In the genomic region with DNA sequence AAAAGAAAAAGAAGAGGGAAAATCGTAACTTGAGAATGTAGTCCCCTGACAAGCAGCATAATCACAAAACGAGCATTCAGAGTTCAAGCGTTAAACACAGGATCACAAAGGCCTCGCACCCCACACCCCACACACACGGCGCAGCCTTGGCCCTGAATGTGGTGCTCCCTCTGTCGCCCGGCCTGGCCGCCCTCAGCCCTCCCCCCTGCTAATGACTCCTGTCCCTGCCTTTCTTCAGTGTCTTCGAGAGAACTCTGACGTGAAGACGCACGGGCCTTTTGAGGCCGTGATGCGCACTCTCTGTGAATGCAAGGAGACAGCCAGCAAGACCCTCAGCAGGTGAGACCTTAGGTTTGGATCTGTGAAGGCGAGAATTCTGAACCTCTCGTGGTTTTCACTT, we compare ENCODE assay signal across 19 cellular contexts. TPM values are rescaled to one million over a fixed set of nuclear protein-coding genes. Genes with fewer than 3 reads are reported as not detected.
DNase-seq lines count a peak whose midpoint lies in the region; ATAC-seq and TF ChIP-seq lines count a peak whose summit lies in the region.
"Had no signal": no experiment of that assay in that cellular context is flagged by ENCODE, and none has a peak within 500 bp of the region (broad histone marks: within the 10 kb centered on the region; RNA-seq: fewer than 3 reads in every experiment).

No MANE protein-coding gene starts in this region.

- 92 to 94% methylated on average over 5 to 17 of the region's 17 CpGs for WGBS in endodermal cell (ENCODE audit: insufficient coverage in 1 of 2, insufficient read length in 1 of 2), 2 experiments

- H3K4me1 ChIP-seq in GM23338 (ENCODE audit: insufficient read depth) (no peaks in the 10 kb centered on the region), endodermal cell (ENCODE audit: control insufficient read depth, insufficient read depth, low read length) (no peaks in the 10 kb centered on the region), lower lobe of right lung (no peaks in the 10 kb centered on the region)

- no peaks in the 10 kb centered on the region for H3F3A ChIP-seq in GM23338 (replicated peaks; ENCODE audit: low read depth)

- H3K4me1 Mint-ChIP-seq in GM23338, result no peaks in the 10 kb centered on the region
- H3K4me1 Mint-ChIP-seq in endodermal cell, result no peaks in the 10 kb centered on the region
- H3K4me1 Mint-ChIP-seq: CD4-positive, alpha-beta memory T cell had no signal

- H3K36me3 ChIP-seq in GM23338 (ENCODE audit: insufficient read depth) (peaks cover 22% of the 10 kb centered on the region), endodermal cell (ENCODE audit: control insufficient read depth, insufficient read depth, low read length) (peaks cover 94% of the 10 kb centered on the region), lower lobe of right lung (peaks cover 100% of the 10 kb centered on the region)

- H3K4me3 Mint-ChIP-seq in GM23338 (no peak overlapping the region), endodermal cell (no peak overlapping the region)
- H3K4me3 Mint-ChIP-seq: CD4-positive, alpha-beta memory T cell had no signal

- H3K27me3 ChIP-seq in GM23338 (ENCODE audit: insufficient read depth) (no peaks in the 10 kb centered on the region), endodermal cell (ENCODE audit: control insufficient read depth, insufficient read depth, low read length, poor library complexity, severe bottlenecking) (no peaks in the 10 kb centered on the region), lower lobe of right lung (ENCODE audit: low read depth) (no peaks in the 10 kb centered on the region)
- H3K27me3 ChIP-seq: BLaER1 had no signal

- H3K9me3 Mint-ChIP-seq in GM23338 (no peaks in the 10 kb centered on the region), endodermal cell (no peaks in the 10 kb centered on the region)
- H3K9me3 Mint-ChIP-seq: CD4-positive, alpha-beta memory T cell had no signal

- intact Hi-C loops in lower lobe of right lung (cut with DNase I), result no loop called here

- ATAC-seq in GM23338 (no peak), lower lobe of right lung (no peak), HG03097 (IDR thresholded peaks at IDR 0.05; ENCODE audit: low FRiP score, unreplicated experiment) (no peak)
- ATAC-seq: HCT116, PC-3 had no signal

- DNase-seq in GM23338 (ENCODE audit: low spot score) (peak; percentile 19), SK-N-DZ (ENCODE audit: low spot score) (peak; percentile 37), endodermal cell (no peak), lower lobe of right lung (peak; percentile 26), NOMO-1 treated with dmso at 0.1 percent for 144 hours (lab: John Stamatoyannopoulos, UW; ENCODE audit: unreplicated experiment) (no peak), medulla oblongata (ENCODE audit: extremely low spot score) (no peak), NCI-H446 treated with DMSO at 0.1 percent for 48 hours (lab: John Stamatoyannopoulos, UW) (no peak)
- DNase-seq: CD4-positive, alpha-beta memory T cell; DMS153; GF-D8; GOT3; NCI-H1092 treated with DMSO at 0.1 percent for 48 hours; NCI-H2081 treated with DMSO at 0.1 percent for 48 hours; NCI-H510A treated with DMSO at 0.1 percent for 48 hours; NCI-H774; PC-3 had no signal

- H4K20me1 ChIP-seq in GM23338 (replicated peaks; ENCODE audit: insufficient read depth), result no peaks in the 10 kb centered on the region; the same call in 1 of the 2 replicates

- H3K9me3 ChIP-seq in endodermal cell (ENCODE audit: control insufficient read depth, low read length) (no peaks in the 10 kb centered on the region), lower lobe of right lung (no peaks in the 10 kb centered on the region)
- H3K9me3 ChIP-seq: BLaER1 had no signal

- H3K27me3 Mint-ChIP-seq in GM23338 (ENCODE audit: insufficient read depth, low read depth, poor library complexity) (peaks cover 3% of the 10 kb centered on the region), endodermal cell (ENCODE audit: insufficient read depth) (no peaks in the 10 kb centered on the region)
- H3K27me3 Mint-ChIP-seq: CD4-positive, alpha-beta memory T cell had no signal

- no peak overlapping the region for H3K27ac Mint-ChIP-seq in GM23338
- H3K27ac Mint-ChIP-seq in endodermal cell, result peak overlapping the region; percentile 40

- H3K9ac ChIP-seq in endodermal cell (ENCODE audit: extremely low read depth, low read length, poor library complexity, severe bottlenecking), result no peak overlapping the region
- H3K9ac ChIP-seq: BLaER1 had no signal

- no peaks in the 10 kb centered on the region for H3K9me2 ChIP-seq in GM23338 (ENCODE audit: insufficient read depth)

- H3K27ac ChIP-seq in GM23338 (ENCODE audit: low read depth) (no peak overlapping the region), endodermal cell (ENCODE audit: low read depth, low read length) (peak overlapping the region; percentile 18), lower lobe of right lung (no peak overlapping the region)
- H3K27ac ChIP-seq: BLaER1 had no signal

- H3K4me3 ChIP-seq in GM23338 (no peak overlapping the region), endodermal cell (ENCODE audit: low read length) (no peak overlapping the region), lower lobe of right lung (no peak overlapping the region)
- H3K4me3 ChIP-seq: BLaER1 had no signal

- H3K36me3 Mint-ChIP-seq in GM23338 (ENCODE audit: low read depth), result peaks cover 66% of the 10 kb centered on the region
- peaks cover 80% of the 10 kb centered on the region for H3K36me3 Mint-ChIP-seq in endodermal cell (ENCODE audit: low read depth)

- no peak overlapping the region for H3K4me2 ChIP-seq in GM23338
- H3K4me2 ChIP-seq: BLaER1 had no signal

- H2AFZ ChIP-seq in GM23338, result no peak overlapping the region

- TF ChIP-seq CTCF in GM23338 (conservative IDR thresholded peaks at IDR 0.05; ENCODE audit: low read depth in 2 of 2) (no peak), endodermal cell (conservative IDR thresholded peaks at IDR 0.05) (no peak), lower lobe of right lung (IDR thresholded peaks at IDR 0.05) (no peak)

- H3K79me2 ChIP-seq in GM23338 (replicated peaks; ENCODE audit: insufficient read depth), result no peaks in the 10 kb centered on the region

TF ChIP-seq in GM23338, 12 proteins besides CTCF, POLR2A, EP300 and RAD21:
- TF ChIP-seq, protein P1, sequence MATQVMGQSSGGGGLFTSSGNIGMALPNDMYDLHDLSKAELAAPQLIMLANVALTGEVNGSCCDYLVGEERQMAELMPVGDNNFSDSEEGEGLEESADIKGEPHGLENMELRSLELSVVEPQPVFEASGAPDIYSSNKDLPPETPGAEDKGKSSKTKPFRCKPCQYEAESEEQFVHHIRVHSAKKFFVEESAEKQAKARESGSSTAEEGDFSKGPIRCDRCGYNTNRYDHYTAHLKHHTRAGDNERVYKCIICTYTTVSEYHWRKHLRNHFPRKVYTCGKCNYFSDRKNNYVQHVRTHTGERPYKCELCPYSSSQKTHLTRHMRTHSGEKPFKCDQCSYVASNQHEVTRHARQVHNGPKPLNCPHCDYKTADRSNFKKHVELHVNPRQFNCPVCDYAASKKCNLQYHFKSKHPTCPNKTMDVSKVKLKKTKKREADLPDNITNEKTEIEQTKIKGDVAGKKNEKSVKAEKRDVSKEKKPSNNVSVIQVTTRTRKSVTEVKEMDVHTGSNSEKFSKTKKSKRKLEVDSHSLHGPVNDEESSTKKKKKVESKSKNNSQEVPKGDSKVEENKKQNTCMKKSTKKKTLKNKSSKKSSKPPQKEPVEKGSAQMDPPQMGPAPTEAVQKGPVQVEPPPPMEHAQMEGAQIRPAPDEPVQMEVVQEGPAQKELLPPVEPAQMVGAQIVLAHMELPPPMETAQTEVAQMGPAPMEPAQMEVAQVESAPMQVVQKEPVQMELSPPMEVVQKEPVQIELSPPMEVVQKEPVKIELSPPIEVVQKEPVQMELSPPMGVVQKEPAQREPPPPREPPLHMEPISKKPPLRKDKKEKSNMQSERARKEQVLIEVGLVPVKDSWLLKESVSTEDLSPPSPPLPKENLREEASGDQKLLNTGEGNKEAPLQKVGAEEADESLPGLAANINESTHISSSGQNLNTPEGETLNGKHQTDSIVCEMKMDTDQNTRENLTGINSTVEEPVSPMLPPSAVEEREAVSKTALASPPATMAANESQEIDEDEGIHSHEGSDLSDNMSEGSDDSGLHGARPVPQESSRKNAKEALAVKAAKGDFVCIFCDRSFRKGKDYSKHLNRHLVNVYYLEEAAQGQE (IDR thresholded peaks at IDR 0.05; ENCODE audit: unreplicated experiment), result no peak
- TF ChIP-seq STAT1 (IDR thresholded peaks at IDR 0.05; ENCODE audit: unreplicated experiment), result no peak
- TF ChIP-seq ZNF114 (CRISPR knock-in tag; IDR thresholded peaks at IDR 0.05), result no peak
- no peak for TF ChIP-seq EZH2 (IDR thresholded peaks at IDR 0.05; ENCODE audit: low read depth, unreplicated experiment)

RNA-seq across cellular contexts. Expression of a gene that starts 47.5 kb away (rescaled TPM):
- total RNA-seq in GM23338 (2014; rRNA removed; shearing (Covaris generic)), result 10.2 and 11.5 TPM in 2 replicates
- polyA plus RNA-seq in GM23338 (2016; fragmentation: Nextera tagmentation; extraction: Ambion mirVana), result 16.0 and 16.1 TPM in 2 replicates
- 14.7 and 15.9 TPM in 2 replicates for polyA plus RNA-seq in SK-N-DZ (2014; cell fraction: cytosol; rRNA removed)
- 13.5 and 24.7 TPM in 2 replicates for polyA plus RNA-seq in SK-N-DZ (2014; cell fraction: nucleus; rRNA removed)
- 10 to 100 TPM; 38.8 to 47.1 TPM for total RNA-seq in endodermal cell
- polyA plus RNA-seq in endodermal cell (2013, experiment 1 of 2), result 33.2 TPM
- polyA plus RNA-seq in endodermal cell (2013, experiment 2 of 2), result 32.9 TPM
- 23.4 TPM for total RNA-seq in lower lobe of right lung

Comparison
In these comparisons a context has a peak if more than half of its experiments do, and no peak if none do; other contexts are left out.
1. DNase-seq: peak in GM23338 (single experiment), SK-N-DZ (single experiment) and lower lobe of right lung (single experiment); none in endodermal cell (single experiment), NOMO-1 treated with dmso at 0.1 percent for 144 hours (single experiment), medulla oblongata (single experiment) and NCI-H446 treated with DMSO at 0.1 percent for 48 hours (single experiment).